ENCODE assay signal across 1 cellular context in genomic region chr12:29692237-29692636, GRCh38.
TF ChIP-seq lines count a peak whose summit lies in the region.

No MANE protein-coding gene starts in this region.

TF ChIP-seq in GM12878, 131 proteins besides CTCF, POLR2A, EP300 and RAD21 (continued from another document):
- TF ChIP-seq ZNF592 (IDR thresholded peaks at IDR 0.05) (no peak), FOXM1 (IDR thresholded peaks at IDR 0.05; ENCODE audit: low read depth, low read length) (no peak), BMI1 (IDR thresholded peaks at IDR 0.05; ENCODE audit: borderline replicate concordance) (peak; percentile 90), BRCA1 (IDR thresholded peaks at IDR 0.05; ENCODE audit: low read depth, low read length) (no peak), GABPA (IDR thresholded peaks at IDR 0.05; ENCODE audit: low read depth) (no peak), SMC3 (IDR thresholded peaks at IDR 0.05; ENCODE audit: borderline replicate concordance, low read length) (no peak), PRDM15 (CRISPR knock-in tag; IDR thresholded peaks at IDR 0.05) (no peak), ZBTB40 (IDR thresholded peaks at IDR 0.05; ENCODE audit: borderline replicate concordance) (no peak; the same call in 1 of the 2 replicates), CBFB (IDR thresholded peaks at IDR 0.05; ENCODE audit: low read depth) (no peak), PKNOX1 (IDR thresholded peaks at IDR 0.05) (0 out of 2 replicates have a peak, but pooled peaks have one; percentile 14), TARDBP (IDR thresholded peaks at IDR 0.05; ENCODE audit: borderline replicate concordance) (no peak)
